Comparison of ENCODE assay signal across 2 cellular contexts in the genomic region with DNA sequence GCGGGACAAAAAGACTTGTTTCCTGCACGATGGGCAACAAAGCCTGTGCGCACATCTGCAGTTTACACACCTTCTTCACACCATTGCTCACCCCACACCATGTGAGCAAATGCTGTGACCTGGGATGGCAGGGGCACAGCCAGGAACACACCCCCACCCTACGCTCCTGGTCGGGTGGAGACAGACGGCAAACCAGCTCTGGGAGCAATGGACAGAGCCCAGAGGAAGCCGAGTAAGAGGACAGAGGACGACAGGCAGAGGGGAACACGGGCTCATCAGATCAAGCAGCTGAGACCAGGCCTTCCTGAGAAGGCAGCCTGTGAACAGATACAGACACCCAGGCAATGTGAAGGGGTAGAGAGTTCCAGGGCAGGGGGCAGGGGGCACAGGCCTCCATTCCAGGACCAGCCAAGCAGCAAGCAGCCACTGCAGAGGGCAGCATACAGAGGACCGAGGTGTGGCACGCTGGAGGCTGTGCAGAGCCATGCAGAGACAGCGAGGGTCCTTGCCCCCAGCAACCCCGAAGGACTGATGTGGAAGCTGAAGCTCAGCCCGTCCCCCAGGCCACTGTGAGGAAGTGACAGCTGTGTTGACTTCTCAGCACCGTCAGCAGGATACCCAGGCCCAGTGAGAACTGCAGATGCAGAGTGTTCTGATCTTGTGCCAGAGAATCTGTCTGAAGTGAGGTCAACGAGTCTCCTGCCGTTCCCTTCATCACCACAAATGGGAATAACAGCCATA.
TF ChIP-seq lines count a peak whose summit lies in the region.

No MANE protein-coding gene starts in this region.

TF ChIP-seq in GM12891, 5 proteins besides CTCF, POLR2A, EP300 and RAD21 (continued from another document):
- no peak for TF ChIP-seq TAF1 (IDR thresholded peaks at IDR 0.05; ENCODE audit: low read depth, low read length)
- no peak for TF ChIP-seq POU2F2 (IDR thresholded peaks at IDR 0.05; ENCODE audit: low read depth, low read length)
- no peak for TF ChIP-seq POLR2AphosphoS5 (IDR thresholded peaks at IDR 0.05; ENCODE audit: low read depth, low read length)

TF ChIP-seq in GM12878, 131 proteins besides CTCF, POLR2A, EP300 and RAD21 (continued from another document):
- TF ChIP-seq NR2C2 (IDR thresholded peaks at IDR 0.05; ENCODE audit: borderline replicate concordance, control insufficient read depth, insufficient read length, low read depth) (no peak), CBX5 (IDR thresholded peaks at IDR 0.05; ENCODE audit: low read depth) (no peak), BACH1 (IDR thresholded peaks at IDR 0.05; ENCODE audit: borderline replicate concordance) (no peak), KLF5 (IDR thresholded peaks at IDR 0.05; ENCODE audit: partially characterized antibody) (no peak), HDGF (IDR thresholded peaks at IDR 0.05) (no peak), ZSCAN29 (IDR thresholded peaks at IDR 0.05) (no peak), HCFC1 (IDR thresholded peaks at IDR 0.05; ENCODE audit: low read length) (no peak)
- TF ChIP-seq, protein P1, sequence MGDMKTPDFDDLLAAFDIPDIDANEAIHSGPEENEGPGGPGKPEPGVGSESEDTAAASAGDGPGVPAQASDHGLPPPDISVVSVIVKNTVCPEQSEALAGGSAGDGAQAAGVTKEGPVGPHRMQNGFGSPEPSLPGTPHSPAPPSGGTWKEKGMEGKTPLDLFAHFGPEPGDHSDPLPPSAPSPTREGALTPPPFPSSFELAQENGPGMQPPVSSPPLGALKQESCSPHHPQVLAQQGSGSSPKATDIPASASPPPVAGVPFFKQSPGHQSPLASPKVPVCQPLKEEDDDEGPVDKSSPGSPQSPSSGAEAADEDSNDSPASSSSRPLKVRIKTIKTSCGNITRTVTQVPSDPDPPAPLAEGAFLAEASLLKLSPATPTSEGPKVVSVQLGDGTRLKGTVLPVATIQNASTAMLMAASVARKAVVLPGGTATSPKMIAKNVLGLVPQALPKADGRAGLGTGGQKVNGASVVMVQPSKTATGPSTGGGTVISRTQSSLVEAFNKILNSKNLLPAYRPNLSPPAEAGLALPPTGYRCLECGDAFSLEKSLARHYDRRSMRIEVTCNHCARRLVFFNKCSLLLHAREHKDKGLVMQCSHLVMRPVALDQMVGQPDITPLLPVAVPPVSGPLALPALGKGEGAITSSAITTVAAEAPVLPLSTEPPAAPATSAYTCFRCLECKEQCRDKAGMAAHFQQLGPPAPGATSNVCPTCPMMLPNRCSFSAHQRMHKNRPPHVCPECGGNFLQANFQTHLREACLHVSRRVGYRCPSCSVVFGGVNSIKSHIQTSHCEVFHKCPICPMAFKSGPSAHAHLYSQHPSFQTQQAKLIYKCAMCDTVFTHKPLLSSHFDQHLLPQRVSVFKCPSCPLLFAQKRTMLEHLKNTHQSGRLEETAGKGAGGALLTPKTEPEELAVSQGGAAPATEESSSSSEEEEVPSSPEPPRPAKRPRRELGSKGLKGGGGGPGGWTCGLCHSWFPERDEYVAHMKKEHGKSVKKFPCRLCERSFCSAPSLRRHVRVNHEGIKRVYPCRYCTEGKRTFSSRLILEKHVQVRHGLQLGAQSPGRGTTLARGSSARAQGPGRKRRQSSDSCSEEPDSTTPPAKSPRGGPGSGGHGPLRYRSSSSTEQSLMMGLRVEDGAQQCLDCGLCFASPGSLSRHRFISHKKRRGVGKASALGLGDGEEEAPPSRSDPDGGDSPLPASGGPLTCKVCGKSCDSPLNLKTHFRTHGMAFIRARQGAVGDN (IDR thresholded peaks at IDR 0.05), result no peak
